ENCODE assay signal across 10 cellular contexts in the genomic region with DNA sequence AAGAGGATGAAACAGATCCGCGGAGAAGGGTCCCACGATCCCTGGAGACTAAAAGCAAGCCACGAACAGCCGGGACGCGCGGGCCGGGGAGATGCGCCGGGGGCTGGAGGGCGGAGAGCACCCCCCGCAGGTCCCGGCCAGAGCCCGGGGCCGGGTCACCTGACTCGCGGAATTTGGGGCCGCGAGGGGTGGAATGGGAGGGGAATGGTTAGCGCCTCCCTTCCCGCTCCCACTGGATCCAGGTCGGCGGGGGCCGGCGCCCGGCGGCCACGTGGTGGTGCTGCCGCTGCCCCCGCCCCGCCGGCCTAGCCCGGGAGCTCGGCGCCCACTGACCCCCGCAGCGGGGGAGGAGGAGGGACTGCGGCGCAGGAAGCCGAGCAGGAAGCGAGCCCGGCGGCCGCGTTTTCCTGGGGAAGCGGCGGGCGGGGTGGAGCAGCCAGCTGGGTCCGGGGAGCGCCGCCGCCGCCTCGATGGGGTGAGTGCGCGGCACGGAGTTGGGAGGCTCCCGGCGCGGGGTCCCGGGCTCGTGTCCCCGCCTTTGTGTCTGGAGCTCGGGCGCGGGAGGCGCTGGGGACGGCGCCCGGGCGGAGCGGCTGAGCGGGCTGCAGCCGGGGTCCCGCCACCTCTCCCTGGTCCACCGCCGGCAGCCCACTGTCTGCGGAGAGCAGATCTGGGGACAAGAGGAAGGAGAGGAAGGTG. TPM values are rescaled to one million over a fixed set of nuclear protein-coding genes. Genes with fewer than 3 reads are reported as not detected.
A peak's percentile ranks its signal among the peaks of the same experiment; 100 is the strongest.
DNase-seq lines count a peak whose midpoint lies in the region; ATAC-seq, FAIRE-seq and TF ChIP-seq lines count a peak whose summit lies in the region.
"Had no signal": no experiment of that assay in that cellular context is flagged by ENCODE, and none has a peak within 500 bp of the region (broad histone marks: within the 10 kb centered on the region; RNA-seq: fewer than 3 reads in every experiment).

Gene RAI14, plus strand, starts transcription at position 328 of the 699 bp plus-strand sequence. CDS start 30,592 bp downstream, outside the sequence.

- H3K9me3 Mint-ChIP-seq in activated CD8-positive, alpha-beta T cell treated with anti-CD3 and anti-CD28 coated beads, Interleukin-2, amount 10 ng/mL, durations not matched to agents 7 days and 5 days (ENCODE audit: insufficient read depth): no peaks in the 10 kb centered on the region
- H3K9me3 Mint-ChIP-seq in stimulated activated naive B cell treated with anti-CD40 and anti-IgM and Interleukin-4, amounts not matched to agents 10 μg/mL and 1 μg/mL and 100 μg/mL, for 72 hours: no peaks in the 10 kb centered on the region

- H3K27me3 Mint-ChIP-seq in activated CD8-positive, alpha-beta T cell treated with anti-CD3 and anti-CD28 coated beads, Interleukin-2, amount 10 ng/mL, durations not matched to agents 7 days and 5 days (ENCODE audit: low read depth): peaks cover 50% of the 10 kb centered on the region
- H3K27me3 Mint-ChIP-seq in stimulated activated naive B cell treated with anti-CD40 and anti-IgM and Interleukin-4, amounts not matched to agents 10 μg/mL and 1 μg/mL and 100 μg/mL, for 72 hours: peaks cover 36 to 47% of the 10 kb centered on the region in 2 donors

- H3K9ac ChIP-seq in endothelial cell of umbilical vein (replicated peaks; ENCODE audit: extremely low read depth, insufficient read depth, low read length): peak within 1 kb of the TSS; percentile 100

- no peaks in the 10 kb centered on the region for H3K27me3 ChIP-seq in endothelial cell of umbilical vein (ENCODE audit: control insufficient read depth in 2 of 2, insufficient read depth in 2 of 2, low read length in 2 of 2)

- H2AFZ ChIP-seq in endothelial cell of umbilical vein (ENCODE audit: low read depth, low read length): no peak within 1 kb of the TSS

- H4K20me1 ChIP-seq in endothelial cell of umbilical vein (replicated peaks; ENCODE audit: control insufficient read depth, extremely low read depth, insufficient read depth, low read length): peaks cover 5% of the 10 kb centered on the region

- intact Hi-C loops in endothelial cell of umbilical vein (cut with micrococcal nuclease): loop anchor here (1.0 to 5.0 kb wide), 8 partner anchors 28 to 243 kb away; no protein-coding TSS in a partner anchor

- H3K27ac Mint-ChIP-seq in activated CD8-positive, alpha-beta T cell treated with anti-CD3 and anti-CD28 coated beads, Interleukin-2, amount 10 ng/mL, durations not matched to agents 7 days and 5 days: no peak within 1 kb of the TSS
- peak within 1 kb of the TSS; percentile 91 for H3K27ac Mint-ChIP-seq in stimulated activated naive B cell treated with anti-CD40 and anti-IgM and Interleukin-4, amounts not matched to agents 10 μg/mL and 1 μg/mL and 100 μg/mL, for 72 hours

- CTCF ChIA-PET in activated CD8-positive, alpha-beta T cell treated with anti-CD3 and anti-CD28 coated beads, Interleukin-2, amount 10 ng/mL, durations not matched to agents 7 days and 5 days (lab: Charles Lee): no interaction called here
- CTCF ChIA-PET in endothelial cell of umbilical vein (lab: Charles Lee): interaction anchor here (0.7 to 3.6 kb wide), 12 partner anchors 14 to 170 kb away, joined by 3 to 33 read pairs (median 4); no protein-coding TSS in a partner anchor

- peaks cover 53% of the 10 kb centered on the region for H3K4me1 ChIP-seq in endothelial cell of umbilical vein (ENCODE audit: control insufficient read depth, extremely low read depth, insufficient read depth, low read length)

- H3K4me3 ChIP-seq in endothelial cell of umbilical vein (replicated peaks in 1 of 3; ENCODE audit: insufficient read depth in 1 of 3, low read depth in 1 of 3, low read length in 3 of 3): peak within 1 kb of the TSS; percentile 96 to 99 (median 98)

- peaks cover 13% of the 10 kb centered on the region for H3K4me1 Mint-ChIP-seq in activated CD8-positive, alpha-beta T cell treated with anti-CD3 and anti-CD28 coated beads, Interleukin-2, amount 10 ng/mL, durations not matched to agents 7 days and 5 days (ENCODE audit: low read depth)
- peaks cover 18 to 22% of the 10 kb centered on the region in 2 donors for H3K4me1 Mint-ChIP-seq in stimulated activated naive B cell treated with anti-CD40 and anti-IgM and Interleukin-4, amounts not matched to agents 10 μg/mL and 1 μg/mL and 100 μg/mL, for 72 hours

- DNase-seq in DMS153 treated with DMSO at 0.1 percent for 48 hours (lab: John Stamatoyannopoulos, UW; ENCODE audit: unreplicated experiment): peak; percentile 2
- DNase-seq in DMS153 (lab: John Stamatoyannopoulos, UW): no peak
- DNase-seq in NCI-H1417 (lab: John Stamatoyannopoulos, UW): peak in 2 of 3 experiments; percentile 84 to 86
- no peak for DNase-seq in activated CD8-positive, alpha-beta T cell treated with anti-CD3 and anti-CD28 coated beads, Interleukin-2, amount 10 ng/mL, durations not matched to agents 7 days and 5 days
- DNase-seq in endothelial cell of umbilical vein (ENCODE audit: low read depth, low spot score): peak; percentile 93
- peak; percentile 95 to 97 for DNase-seq in lung microvascular endothelial cell (ENCODE audit: low read depth in 2 of 2)
- peak; percentile 2 for DNase-seq in stimulated activated naive B cell treated with anti-CD40 and anti-IgM and Interleukin-4, amounts not matched to agents 10 μg/mL and 1 μg/mL and 100 μg/mL, for 72 hours

- H3K36me3 ChIP-seq in endothelial cell of umbilical vein (ENCODE audit: control insufficient read depth in 2 of 2, extremely low read depth in 1 of 2, insufficient read depth in 2 of 2, low read length in 2 of 2): peaks cover 0 to 3% of the 10 kb centered on the region in 2 experiments

- peak; percentile 81 for FAIRE-seq in endothelial cell of umbilical vein (lab: Jason Lieb, UNC)
- FAIRE-seq: A204.1, islet of Langerhans had no signal

- no peaks in the 10 kb centered on the region for H3K9me1 ChIP-seq in endothelial cell of umbilical vein (replicated peaks; ENCODE audit: control insufficient read depth, extremely low read depth, insufficient read depth, low read length)

- H3K4me3 Mint-ChIP-seq in activated CD8-positive, alpha-beta T cell treated with anti-CD3 and anti-CD28 coated beads, Interleukin-2, amount 10 ng/mL, durations not matched to agents 7 days and 5 days: peak within 1 kb of the TSS; percentile 54
- peak within 1 kb of the TSS; percentile 88 for H3K4me3 Mint-ChIP-seq in stimulated activated naive B cell treated with anti-CD40 and anti-IgM and Interleukin-4, amounts not matched to agents 10 μg/mL and 1 μg/mL and 100 μg/mL, for 72 hours

- no peaks in the 10 kb centered on the region for H3K36me3 Mint-ChIP-seq in activated CD8-positive, alpha-beta T cell treated with anti-CD3 and anti-CD28 coated beads, Interleukin-2, amount 10 ng/mL, durations not matched to agents 7 days and 5 days (ENCODE audit: low read depth)
- H3K36me3 Mint-ChIP-seq in stimulated activated naive B cell treated with anti-CD40 and anti-IgM and Interleukin-4, amounts not matched to agents 10 μg/mL and 1 μg/mL and 100 μg/mL, for 72 hours: no peaks in the 10 kb centered on the region

- POLR2A ChIA-PET in activated CD8-positive, alpha-beta T cell treated with anti-CD3 and anti-CD28 coated beads, Interleukin-2, amount 10 ng/mL, durations not matched to agents 7 days and 5 days (lab: Charles Lee): no interaction called here
- POLR2A ChIA-PET in endothelial cell of umbilical vein (lab: Charles Lee): interaction anchor here (0.7 to 3.6 kb wide), 6 partner anchors 30 to 170 kb away, joined by 3 to 57 read pairs (median 4); no protein-coding TSS in a partner anchor

- peak within 1 kb of the TSS; percentile 96 for H3K27ac ChIP-seq in endothelial cell of umbilical vein (ENCODE audit: insufficient read depth, low read depth, low read length)

- H3K79me2 ChIP-seq in endothelial cell of umbilical vein (ENCODE audit: control insufficient read depth, insufficient read depth, low read length): peaks cover 48% of the 10 kb centered on the region

- H3K9me3 ChIP-seq in endothelial cell of umbilical vein (replicated peaks; ENCODE audit: control insufficient read depth, insufficient read depth, low read length): no peaks in the 10 kb centered on the region

- peak; percentile 38 for ATAC-seq in activated CD8-positive, alpha-beta T cell treated with anti-CD3 and anti-CD28 coated beads, Interleukin-2, amount 10 ng/mL, durations not matched to agents 7 days and 5 days
- ATAC-seq in stimulated activated naive B cell treated with anti-CD40 and anti-IgM and Interleukin-4, amounts not matched to agents 10 μg/mL and 1 μg/mL and 100 μg/mL, for 72 hours (replicated peaks): peak; percentile 28 to 41
- no peak for ATAC-seq in HG03439 (IDR thresholded peaks at IDR 0.05; ENCODE audit: unreplicated experiment)

- peak; percentile 8 to 24 for TF ChIP-seq CTCF in endothelial cell of umbilical vein (IDR thresholded peaks at IDR 0.05; ENCODE audit: extremely low read depth in 1 of 2, insufficient read depth in 1 of 2, low read depth in 1 of 2, low read length in 2 of 2)

- peak within 1 kb of the TSS; percentile 97 for H3K4me2 ChIP-seq in endothelial cell of umbilical vein (ENCODE audit: insufficient read depth, low read length)

- dilution Hi-C loops in endothelial cell of umbilical vein (cut with MboI; ENCODE audit: extremely low pct_ligation_motif_present, low sequenced_read_pairs): no loop called here

- no TSS peak for BruUV-seq in endothelial cell of umbilical vein (replicated peaks; lab: Mats Ljungman, UMichigan)

- peak; percentile 87 for TF ChIP-seq POLR2A in endothelial cell of umbilical vein (IDR thresholded peaks at IDR 0.05; ENCODE audit: low read depth, low read length)

TF ChIP-seq in endothelial cell of umbilical vein, 7 proteins besides CTCF, POLR2A, EP300 and RAD21 (continues in another document):
- TF ChIP-seq GATA2 (IDR thresholded peaks at IDR 0.05; ENCODE audit: insufficient read depth, insufficient read length, low read depth, low read length): peak; percentile 36
- TF ChIP-seq FOS (IDR thresholded peaks at IDR 0.05; ENCODE audit: borderline replicate concordance, insufficient read depth, low read length): peak; percentile 67
- no peak for TF ChIP-seq JUN (IDR thresholded peaks at IDR 0.05; ENCODE audit: borderline replicate concordance, insufficient read depth, insufficient read length, low read depth)

RNA-seq across cellular contexts. Expression of gene RAI14, which starts in this region (rescaled TPM):
- total RNA-seq in activated CD8-positive, alpha-beta T cell treated with anti-CD3 and anti-CD28 coated beads, Interleukin-2, amount 10 ng/mL, durations not matched to agents 7 days and 5 days: not detected
- total RNA-seq in endothelial cell of umbilical vein (369 and 390 TPM in 2 replicates), lung microvascular endothelial cell (116 and 187 TPM in 2 replicates)
- 113 and 114 TPM in 2 replicates for polyA plus RNA-seq in endothelial cell of umbilical vein
- polyA plus RNA-seq in endothelial cell of umbilical vein (2011; cell fraction: cytosol; rRNA removed): 130 and 164 TPM in 2 replicates
- 204 and 223 TPM in 2 replicates for polyA plus RNA-seq in endothelial cell of umbilical vein (2011; cell fraction: nucleus; rRNA removed)
- 239 and 249 TPM in 2 replicates for polyA plus RNA-seq in endothelial cell of umbilical vein (2012)
- 582 and 866 TPM in 2 replicates for polyA minus RNA-seq in endothelial cell of umbilical vein
- polyA minus RNA-seq in endothelial cell of umbilical vein (2011; cell fraction: cytosol; rRNA and poly(A)+ RNA removed): 2.6 TPM
- 148 and 149 TPM in 2 replicates for polyA minus RNA-seq in endothelial cell of umbilical vein (2011; cell fraction: nucleus; rRNA and poly(A)+ RNA removed)

Comparison
In these comparisons a context has a peak if more than half of its experiments do, and no peak if none do; other contexts are left out.
1. RNA of gene RAI14 (total RNA-seq): 369 to 390 TPM in endothelial cell of umbilical vein and 116 to 187 TPM in lung microvascular endothelial cell; not detected in activated CD8-positive, alpha-beta T cell treated with anti-CD3 and anti-CD28 coated beads, Interleukin-2, amount 10 ng/mL, durations not matched to agents 7 days and 5 days; every median in the first group is over 100 times any median in the second.
2. DNase-seq: peak in DMS153 treated with DMSO at 0.1 percent for 48 hours (single experiment), NCI-H1417 (2 of 3), endothelial cell of umbilical vein (single experiment), lung microvascular endothelial cell (2 of 2) and stimulated activated naive B cell treated with anti-CD40 and anti-IgM and Interleukin-4, amounts not matched to agents 10 μg/mL and 1 μg/mL and 100 μg/mL, for 72 hours (single experiment); none in DMS153 (single experiment) and activated CD8-positive, alpha-beta T cell treated with anti-CD3 and anti-CD28 coated beads, Interleukin-2, amount 10 ng/mL, durations not matched to agents 7 days and 5 days (single experiment).
3. Peak in ATAC-seq in activated CD8-positive, alpha-beta T cell treated with anti-CD3 and anti-CD28 coated beads, Interleukin-2, amount 10 ng/mL, durations not matched to agents 7 days and 5 days; RNA of the gene not detected or under 1 TPM.